In genomic region chr2:236573066-236573929, GRCh38 we compare ENCODE assay signal across 12 cellular contexts. TPM values are rescaled to one million over a fixed set of nuclear protein-coding genes. Genes with fewer than 3 reads are reported as not detected.
DNase-seq lines count a peak whose midpoint lies in the region; TF ChIP-seq lines count a peak whose summit lies in the region.
"Had no signal": no experiment of that assay in that cellular context is flagged by ENCODE, and none has a peak within 500 bp of the region (broad histone marks: within the 10 kb centered on the region; RNA-seq: fewer than 3 reads in every experiment).

No MANE protein-coding gene starts in this region.

- H3K4me3 ChIP-seq in Peyer's patch, result peak overlapping the region in 2 of 4 donors; percentile 11 to 57
- peak overlapping the region; percentile 93 for H3K4me3 ChIP-seq in endodermal cell (ENCODE audit: low read length)
- peak overlapping the region; percentile 56 to 61 for H3K4me3 ChIP-seq in muscle layer of duodenum (ENCODE audit: low read depth in 1 of 2, low read length in 2 of 2)
- peak overlapping the region; percentile 14 to 69 (median 43) for H3K4me3 ChIP-seq in spleen
- H3K4me3 ChIP-seq: ovary, SJSA1, uterus had no signal

- TF ChIP-seq CTCF in Peyer's patch (IDR thresholded peaks at IDR 0.05) (no peak), endodermal cell (conservative IDR thresholded peaks at IDR 0.05) (no peak), spleen (IDR thresholded peaks at IDR 0.05 in 8 of 11, conservative IDR thresholded peaks at IDR 0.05 in 3 of 11) (no peak)

- H3K27me3 Mint-ChIP-seq in endodermal cell (ENCODE audit: insufficient read depth), result peaks cover 7% of the 10 kb centered on the region

- no peaks in the 10 kb centered on the region for H3K27me3 ChIP-seq in Peyer's patch
- no peaks in the 10 kb centered on the region for H3K27me3 ChIP-seq in endodermal cell (ENCODE audit: control insufficient read depth, insufficient read depth, low read length, poor library complexity, severe bottlenecking)
- no peaks in the 10 kb centered on the region for H3K27me3 ChIP-seq in muscle layer of duodenum (ENCODE audit: low read depth, low read length)
- peaks cover 0 to 10% (median 0%) of the 10 kb centered on the region in 7 donors for H3K27me3 ChIP-seq in spleen (replicated peaks in 1 of 7)
- H3K27me3 ChIP-seq: ovary, SJSA1, uterus had no signal

- peak overlapping the region; percentile 78 for H3K4me3 Mint-ChIP-seq in endodermal cell

- H3K36me3 ChIP-seq in Peyer's patch, result no peaks in the 10 kb centered on the region
- peaks cover 79% of the 10 kb centered on the region for H3K36me3 ChIP-seq in endodermal cell (ENCODE audit: control insufficient read depth, insufficient read depth, low read length)
- no peaks in the 10 kb centered on the region for H3K36me3 ChIP-seq in muscle layer of duodenum (ENCODE audit: control insufficient read depth in 1 of 2, insufficient read depth in 2 of 2, low read length in 2 of 2)
- H3K36me3 ChIP-seq in spleen, result peaks cover 0 to 19% (median 3%) of the 10 kb centered on the region in 6 donors
- H3K36me3 ChIP-seq: ovary, SJSA1, uterus had no signal

- no peaks in the 10 kb centered on the region for H3K9me3 Mint-ChIP-seq in endodermal cell

- intact Hi-C loops in spleen (cut with DNase I; ENCODE audit: low total_unique reads), result loop anchor here (5.0 to 10.0 kb wide), 4 partner anchors 142 to 492 kb away; no protein-coding TSS in a partner anchor

- H3K4me1 ChIP-seq in Peyer's patch, result peaks cover 0 to 22% (median 5%) of the 10 kb centered on the region in 4 donors
- peaks cover 36% of the 10 kb centered on the region for H3K4me1 ChIP-seq in endodermal cell (ENCODE audit: control insufficient read depth, insufficient read depth, low read length)
- H3K4me1 ChIP-seq in muscle layer of duodenum (ENCODE audit: control insufficient read depth in 1 of 2, insufficient read depth in 2 of 2, low read length in 2 of 2), result peaks cover 0 to 16% of the 10 kb centered on the region in 2 donors
- H3K4me1 ChIP-seq in spleen, result peaks cover 5 to 69% (median 32%) of the 10 kb centered on the region in 6 donors
- H3K4me1 ChIP-seq: uterus had no signal

- TF ChIP-seq POLR2A in Peyer's patch (IDR thresholded peaks at IDR 0.05) (no peak), spleen (IDR thresholded peaks at IDR 0.05) (no peak)

- WGBS in endodermal cell (ENCODE audit: insufficient coverage in 1 of 2, insufficient read length in 1 of 2), 2 experiments, result 89 to 100% methylated on average over 4 to 12 of the region's 12 CpGs
- 84 to 89% (median 86%) methylated on average over 9 to 12 of the region's 12 CpGs for WGBS in spleen, 5 donors

- H3K9me3 ChIP-seq in Peyer's patch (no peaks in the 10 kb centered on the region), endodermal cell (ENCODE audit: control insufficient read depth, low read length) (no peaks in the 10 kb centered on the region), muscle layer of duodenum (ENCODE audit: control insufficient read depth in 1 of 2, low read length in 2 of 2) (no peaks in the 10 kb centered on the region), spleen (no peaks in the 10 kb centered on the region)
- H3K9me3 ChIP-seq: ovary, SJSA1, uterus had no signal

- H3K9ac ChIP-seq in endodermal cell (ENCODE audit: extremely low read depth, low read length, poor library complexity, severe bottlenecking), result peak overlapping the region; percentile 98

- H3K27ac ChIP-seq in Peyer's patch, result peak overlapping the region in 3 of 4 donors; percentile 7 to 88 (median 62)
- H3K27ac ChIP-seq in endodermal cell (ENCODE audit: low read depth, low read length), result no peak overlapping the region
- H3K27ac ChIP-seq in muscle layer of duodenum (ENCODE audit: low read length), result peak overlapping the region; percentile 61
- H3K27ac ChIP-seq in spleen, result peak overlapping the region in 4 of 8 donors; percentile 29 to 85 (median 64)
- H3K27ac ChIP-seq: ovary, SJSA1, uterus had no signal

- H3K36me3 Mint-ChIP-seq in endodermal cell (ENCODE audit: low read depth), result peaks cover 46% of the 10 kb centered on the region

- DNase-seq in Peyer's patch (no peak), endodermal cell (peak; percentile 36), spleen (no peak), cortex of kidney (lab: John Stamatoyannopoulos, UW) (no peak), NCI-H2107 treated with DMSO at 0.1 percent for 48 hours (lab: John Stamatoyannopoulos, UW; ENCODE audit: unreplicated experiment) (no peak), NCI-H2081 treated with DMSO at 0.1 percent for 48 hours (lab: John Stamatoyannopoulos, UW) (no peak)
- DNase-seq in activated T-cell treated with anti-CD3 and anti-CD28 coated beads, Interleukin-2, amount 50 U/mL, for 48 hours, result no peak
- DNase-seq: midbrain, uterus had no signal

- peaks cover 78% of the 10 kb centered on the region for H3K4me1 Mint-ChIP-seq in endodermal cell

- peak overlapping the region; percentile 90 for H3K27ac Mint-ChIP-seq in endodermal cell

RNA-seq across cellular contexts. Expression of gene ACKR3, which starts 3.7 kb away (rescaled TPM):
- total RNA-seq in Peyer's patch (10 to 100 TPM in 3 of 4 donors, 1 to 10 TPM in 1; 6.3 to 49.5 (median 22.2) TPM), endodermal cell (100 to 1,000 TPM in 1 of 2 donors, 10 to 100 TPM in 1; 76.9 to 110 TPM), spleen (100 to 1,000 TPM in 2 of 7 donors, 10 to 100 TPM in 5; 46.9 to 164 (median 86.8) TPM)
- polyA plus RNA-seq in endodermal cell (2013, experiment 1 of 2), result 53.8 TPM
- polyA plus RNA-seq in endodermal cell (2013, experiment 2 of 2), result 66.2 TPM
- 10 to 100 TPM; 11.5 to 15.0 (median 12.8) TPM for polyA plus RNA-seq in spleen
